In genomic region chr6:31386977-31387376, GRCh38 we compare ENCODE assay signal across 20 cellular contexts.
"Had no signal": no experiment of that assay in that cellular context is flagged by ENCODE, and none has a peak within 500 bp of the region (broad histone marks: within the 10 kb centered on the region; RNA-seq: fewer than 3 reads in every experiment).

No MANE protein-coding gene starts in this region.

- H3K4me1 ChIP-seq: esophagus muscularis mucosa, gastroesophageal sphincter, heart left ventricle, psoas muscle, suprapubic skin had no signal

- H3K9me3 Mint-ChIP-seq: activated T-helper 1 cell treated with anti-CD3 and anti-CD28 coated beads, Interleukin-12 subunit alpha, Interleukin-12 subunit beta, Interleukin-2, Interleukin-4 antibody, amounts not matched to agents 30 ng/mL and 10 ng/mL and 1 ng/mL, durations not matched to agents 14 hours and 24 hours and 36 hours; stimulated activated naive CD8-positive, alpha-beta T cell treated with anti-CD3 and anti-CD28 coated beads, Interleukin-15, amount 100 ng/mL, for 72 hours had no signal

- H3K36me3 Mint-ChIP-seq: activated naive CD8-positive, alpha-beta T cell had no signal

- H3K27me3 Mint-ChIP-seq: activated naive CD8-positive, alpha-beta T cell had no signal

- DNase-seq: activated CD4-positive, CD25-positive, alpha-beta regulatory T cell treated with anti-CD3 and anti-CD28 coated beads, Interleukin-2, amount 50 U/mL, for 72 hours; activated T-cell treated with anti-CD3 and anti-CD28 coated beads for 4 hours; cerebellar nuclear complex; effector CD4-positive, alpha-beta T cell; heart left ventricle; left cardiac atrium; midbrain; psoas muscle; right cardiac atrium; small intestine; stimulated activated CD4-positive, alpha-beta T cell treated with anti-CD3 and anti-CD28 coated beads, Interleukin-15, amount 100 ng/mL, for 24 hours; stimulated activated CD4-positive, alpha-beta T cell treated with anti-CD3 and anti-CD28 coated beads, Interleukin-2, amount 100 ng/mL, for 48 hours; stimulated activated naive CD8-positive, alpha-beta T cell treated with anti-CD3 and anti-CD28 coated beads, Interleukin-15, amount 100 ng/mL, for 72 hours; T1000; trophoblast cell had no signal

- H3K27ac Mint-ChIP-seq: activated naive CD8-positive, alpha-beta T cell; activated T-helper 1 cell treated with anti-CD3 and anti-CD28 coated beads, Interleukin-12 subunit alpha, Interleukin-12 subunit beta, Interleukin-2, Interleukin-4 antibody, amounts not matched to agents 30 ng/mL and 10 ng/mL and 1 ng/mL, durations not matched to agents 14 hours and 24 hours and 36 hours; stimulated activated naive CD8-positive, alpha-beta T cell treated with anti-CD3 and anti-CD28 coated beads, Interleukin-15, amount 100 ng/mL, for 72 hours had no signal

- ATAC-seq: gastroesophageal sphincter; left cardiac atrium; psoas muscle; right cardiac atrium; stimulated activated naive CD8-positive, alpha-beta T cell treated with anti-CD3 and anti-CD28 coated beads, Interleukin-15, amount 100 ng/mL, for 72 hours had no signal

- H3K27me3 ChIP-seq: gastroesophageal sphincter, heart left ventricle, suprapubic skin had no signal

- H3K9me3 ChIP-seq: esophagus muscularis mucosa, gastroesophageal sphincter, heart left ventricle, psoas muscle, suprapubic skin had no signal

- H3K4me3 ChIP-seq: esophagus muscularis mucosa, gastroesophageal sphincter, heart left ventricle, psoas muscle, suprapubic skin had no signal

- H3K4me3 Mint-ChIP-seq: activated naive CD8-positive, alpha-beta T cell; activated T-helper 1 cell treated with anti-CD3 and anti-CD28 coated beads, Interleukin-12 subunit alpha, Interleukin-12 subunit beta, Interleukin-2, Interleukin-4 antibody, amounts not matched to agents 30 ng/mL and 10 ng/mL and 1 ng/mL, durations not matched to agents 14 hours and 24 hours and 36 hours; stimulated activated naive CD8-positive, alpha-beta T cell treated with anti-CD3 and anti-CD28 coated beads, Interleukin-15, amount 100 ng/mL, for 72 hours had no signal

- H3K27ac ChIP-seq: esophagus muscularis mucosa, gastroesophageal sphincter, heart left ventricle, psoas muscle, suprapubic skin had no signal

- H3K36me3 ChIP-seq: esophagus muscularis mucosa, gastroesophageal sphincter, heart left ventricle, suprapubic skin had no signal
